15 cellular contexts compared by ENCODE assay signal in genomic region chr7:69373171-69374035, GRCh38.
DNase-seq lines count a peak whose midpoint lies in the region; ATAC-seq, FAIRE-seq and TF ChIP-seq lines count a peak whose summit lies in the region.
"Had no signal": no experiment of that assay in that cellular context is flagged by ENCODE, and none has a peak within 500 bp of the region (broad histone marks: within the 10 kb centered on the region; RNA-seq: fewer than 3 reads in every experiment).

No MANE protein-coding gene starts in this region.

- no peaks in the 10 kb centered on the region for H3K27me3 Mint-ChIP-seq in astrocyte (ENCODE audit: low read depth, unreplicated experiment)
- H3K27me3 Mint-ChIP-seq in immature natural killer cell (ENCODE audit: low read depth in 3 of 3), result peaks cover 0 to 10% (median 2%) of the 10 kb centered on the region in 3 donors
- H3K27me3 Mint-ChIP-seq: activated T-cell treated with anti-CD3 and anti-CD28 coated beads, Interleukin-2, amount 50 U/mL, for 24 hours; stimulated activated naive CD8-positive, alpha-beta T cell treated with anti-CD3 and anti-CD28 coated beads, Interleukin-15, Interleukin-2, amounts not matched to agents 100 ng/mL and 50 ng/mL, for 24 hours had no signal

- H3K79me2 ChIP-seq in DOHH2 (ENCODE audit: control insufficient read depth, low read length) (no peaks in the 10 kb centered on the region), Karpas-422 (ENCODE audit: low read length) (no peaks in the 10 kb centered on the region), astrocyte (ENCODE audit: insufficient read depth, low read length) (no peaks in the 10 kb centered on the region), HepG2 (ENCODE audit: insufficient read depth, low read length) (no peaks in the 10 kb centered on the region)

- H3K4me3 ChIP-seq in DOHH2 (ENCODE audit: low read length), result no peak overlapping the region
- no peak overlapping the region for H3K4me3 ChIP-seq in Karpas-422 (ENCODE audit: low read length)
- peak overlapping the region; percentile 2 for H3K4me3 ChIP-seq in astrocyte (ENCODE audit: insufficient read depth, low read depth, low read length)
- H3K4me3 ChIP-seq in HepG2 (replicated peaks in 1 of 3; ENCODE audit: insufficient read depth in 1 of 3, low read depth in 2 of 3, low read length in 3 of 3), result no peak overlapping the region

- H3K36me3 Mint-ChIP-seq in astrocyte (ENCODE audit: low read depth, unreplicated experiment), result no peaks in the 10 kb centered on the region
- H3K36me3 Mint-ChIP-seq in immature natural killer cell, result no peaks in the 10 kb centered on the region

- H3K27ac ChIP-seq in DOHH2 (ENCODE audit: low read depth, low read length) (no peak overlapping the region), Karpas-422 (ENCODE audit: low read length) (no peak overlapping the region), astrocyte (ENCODE audit: low read depth, low read length) (peak overlapping the region; percentile 50), HepG2 (ENCODE audit: extremely low read length, insufficient read depth, low read length) (no peak overlapping the region)
- H3K27ac ChIP-seq: KMS-11 had no signal

- peak overlapping the region; percentile 30 for H3K4me2 ChIP-seq in DOHH2 (ENCODE audit: low read length)
- peak overlapping the region; percentile 14 for H3K4me2 ChIP-seq in Karpas-422 (ENCODE audit: low read depth, low read length, poor library complexity, severe bottlenecking)
- peak overlapping the region; percentile 69 for H3K4me2 ChIP-seq in astrocyte (ENCODE audit: low read length)
- no peak overlapping the region for H3K4me2 ChIP-seq in HepG2 (ENCODE audit: low read depth, low read length)
- H3K4me2 ChIP-seq: KMS-11 had no signal

- H3K4me3 Mint-ChIP-seq in astrocyte (ENCODE audit: unreplicated experiment) (no peak overlapping the region), immature natural killer cell (no peak overlapping the region)
- H3K4me3 Mint-ChIP-seq: activated T-cell treated with anti-CD3 and anti-CD28 coated beads, Interleukin-2, amount 50 U/mL, for 24 hours; HFFc6; stimulated activated naive CD8-positive, alpha-beta T cell treated with anti-CD3 and anti-CD28 coated beads, Interleukin-15, Interleukin-2, amounts not matched to agents 100 ng/mL and 50 ng/mL, for 24 hours had no signal

- H3K4me1 Mint-ChIP-seq in astrocyte (ENCODE audit: low read depth, unreplicated experiment), result no peaks in the 10 kb centered on the region
- no peaks in the 10 kb centered on the region for H3K4me1 Mint-ChIP-seq in immature natural killer cell

- H3K27ac Mint-ChIP-seq in astrocyte (ENCODE audit: unreplicated experiment) (no peak overlapping the region), immature natural killer cell (no peak overlapping the region)
- H3K27ac Mint-ChIP-seq: activated T-cell treated with anti-CD3 and anti-CD28 coated beads, Interleukin-2, amount 50 U/mL, for 24 hours; HFFc6; stimulated activated naive CD8-positive, alpha-beta T cell treated with anti-CD3 and anti-CD28 coated beads, Interleukin-15, Interleukin-2, amounts not matched to agents 100 ng/mL and 50 ng/mL, for 24 hours had no signal

- no peaks in the 10 kb centered on the region for H3F3A ChIP-seq in DOHH2 (ENCODE audit: control insufficient read depth, insufficient read depth)

- FAIRE-seq in astrocyte (lab: Jason Lieb, UNC) (peak; percentile 92), HepG2 (lab: Jason Lieb, UNC) (no peak)

- peak; percentile 52 for DNase-seq in Karpas-422
- DNase-seq in astrocyte (ENCODE audit: low read depth), result peak; percentile 68
- peak; percentile 16 for DNase-seq in pons (ENCODE audit: low spot score)
- no peak for DNase-seq in HepG2 (ENCODE audit: low spot score)
- DNase-seq in immature natural killer cell, result no peak
- DNase-seq in OCI-M2 (lab: John Stamatoyannopoulos, UW; ENCODE audit: unreplicated experiment), result no peak
- DNase-seq: activated T-cell treated with anti-CD3 and anti-CD28 coated beads, Interleukin-2, amount 50 U/mL, for 24 hours; DMS153; HFFc6; mammary epithelial cell; stimulated activated CD4-positive, alpha-beta T cell treated with anti-CD3 and anti-CD28 coated beads, Interleukin-4, amount 100 ng/mL, for 1 hour had no signal

- no peak for TF ChIP-seq EP300 in HepG2 (IDR thresholded peaks at IDR 0.05; ENCODE audit: low read depth in 2 of 2, low read length in 2 of 2)
- TF ChIP-seq EP300 in HepG2 (CRISPR knock-in tag; IDR thresholded peaks at IDR 0.05; ENCODE audit: borderline replicate concordance), result no peak

- ATAC-seq in HG03175 (IDR thresholded peaks at IDR 0.05; ENCODE audit: unreplicated experiment) (no peak), HepG2 (no peak)

- no peak for TF ChIP-seq RAD21 in HepG2 (CRISPR knock-in tag; IDR thresholded peaks at IDR 0.05)

- no peaks in the 10 kb centered on the region for H3K9me3 ChIP-seq in DOHH2 (ENCODE audit: control insufficient read depth, insufficient read depth, low read length)
- H3K9me3 ChIP-seq in Karpas-422 (ENCODE audit: low read length), result no peaks in the 10 kb centered on the region
- no peaks in the 10 kb centered on the region for H3K9me3 ChIP-seq in astrocyte (ENCODE audit: insufficient read depth, low read depth, low read length)
- H3K9me3 ChIP-seq in HepG2 (ENCODE audit: low read length), result no peaks in the 10 kb centered on the region; the same call in 1 of the 2 replicates

- 18% methylated on average over 6 of the region's 6 CpGs for WGBS in HepG2 (ENCODE audit: low lambda C conversion rate)

- no TSS peak for BruUV-seq in HepG2 (replicated peaks; lab: Mats Ljungman, UMichigan)

- POLR2A ChIA-PET in HepG2 (lab: Yijun Ruan, JAX), result no interaction called here

- H3K9me3 Mint-ChIP-seq in astrocyte (ENCODE audit: unreplicated experiment) (no peaks in the 10 kb centered on the region), immature natural killer cell (no peaks in the 10 kb centered on the region)
- H3K9me3 Mint-ChIP-seq: activated T-cell treated with anti-CD3 and anti-CD28 coated beads, Interleukin-2, amount 50 U/mL, for 24 hours had no signal

- TF ChIP-seq CTCF in DOHH2 (IDR thresholded peaks at IDR 0.05; ENCODE audit: low read depth, low read length, poor library complexity, severe bottlenecking), result no peak
- no peak for TF ChIP-seq CTCF in astrocyte (IDR thresholded peaks at IDR 0.05; ENCODE audit: insufficient read depth, low read depth, low read length)
- TF ChIP-seq CTCF in HepG2 (CRISPR knock-in tag; IDR thresholded peaks at IDR 0.05), result no peak

- CTCF ChIA-PET in HepG2 (lab: Yijun Ruan, JAX; ENCODE audit: low intra/inter-chr PET ratio, low total read pairs), result no interaction called here

- H3K27me3 ChIP-seq in DOHH2 (ENCODE audit: control insufficient read depth, low read length), result peaks cover 4% of the 10 kb centered on the region
- H3K27me3 ChIP-seq in Karpas-422 (ENCODE audit: low read length), result no peaks in the 10 kb centered on the region
- H3K27me3 ChIP-seq in astrocyte (ENCODE audit: insufficient read depth, low read length), result peaks cover 2% of the 10 kb centered on the region
- no peaks in the 10 kb centered on the region for H3K27me3 ChIP-seq in HepG2 (ENCODE audit: control insufficient read depth in 1 of 2, insufficient read depth in 2 of 2, low read length in 2 of 2)

- no peaks in the 10 kb centered on the region for H3K9me2 ChIP-seq in DOHH2 (replicated peaks; ENCODE audit: control insufficient read depth, low read length)
- H3K9me2 ChIP-seq in Karpas-422 (replicated peaks; ENCODE audit: insufficient read depth, low read length), result no peaks in the 10 kb centered on the region

- no peaks in the 10 kb centered on the region for H4K20me1 ChIP-seq in DOHH2 (ENCODE audit: control insufficient read depth, insufficient read depth, low read depth, low read length)
- H4K20me1 ChIP-seq in Karpas-422 (ENCODE audit: insufficient read depth, low read depth, low read length), result no peaks in the 10 kb centered on the region
- no peaks in the 10 kb centered on the region for H4K20me1 ChIP-seq in astrocyte (ENCODE audit: insufficient read depth, low read length)
- no peaks in the 10 kb centered on the region for H4K20me1 ChIP-seq in HepG2 (ENCODE audit: insufficient read depth, low read length)

- H2AFZ ChIP-seq in Karpas-422 (ENCODE audit: low read length) (0 out of 2 replicates have a peak overlapping the region, but pooled peaks have one; percentile 39), astrocyte (ENCODE audit: low read depth, low read length) (no peak overlapping the region), HepG2 (ENCODE audit: low read length) (no peak overlapping the region)

- intact Hi-C loops in HepG2 (cut with micrococcal nuclease; ENCODE audit: unreplicated experiment), result no loop called here

- H3K4me1 ChIP-seq in DOHH2 (ENCODE audit: control insufficient read depth, low read length), result peaks cover 12% of the 10 kb centered on the region
- H3K4me1 ChIP-seq in Karpas-422 (ENCODE audit: low read length), result peaks cover 10% of the 10 kb centered on the region
- peaks cover 13% of the 10 kb centered on the region for H3K4me1 ChIP-seq in astrocyte (ENCODE audit: insufficient read depth, low read length)
- no peaks in the 10 kb centered on the region for H3K4me1 ChIP-seq in HepG2 (ENCODE audit: insufficient read depth, low read length)

- in situ Hi-C loops in HepG2 (cut with HindIII; ENCODE audit: extremely low pct_ligation_motif_present, low pct_unique_long_range_greater_than_20kb), result no loop called here

- TF ChIP-seq POLR2A in HepG2 (IDR thresholded peaks at IDR 0.05; ENCODE audit: insufficient read depth in 1 of 2, low read depth in 2 of 2, low read length in 2 of 2), result no peak

- H3K9ac ChIP-seq in Karpas-422 (ENCODE audit: low read length), result no peak overlapping the region
- peak overlapping the region; percentile 29 for H3K9ac ChIP-seq in astrocyte (ENCODE audit: low read length)
- H3K9ac ChIP-seq in HepG2 (ENCODE audit: insufficient read depth, low read depth, low read length), result no peak overlapping the region
- H3K9ac ChIP-seq: KMS-11 had no signal

- H3K36me3 ChIP-seq in DOHH2 (ENCODE audit: control insufficient read depth, low read length), result no peaks in the 10 kb centered on the region
- H3K36me3 ChIP-seq in Karpas-422 (ENCODE audit: insufficient read depth, low read length), result no peaks in the 10 kb centered on the region
- no peaks in the 10 kb centered on the region for H3K36me3 ChIP-seq in astrocyte (ENCODE audit: insufficient read depth, low read length)
- no peaks in the 10 kb centered on the region for H3K36me3 ChIP-seq in HepG2 (replicated peaks in 1 of 2; ENCODE audit: control insufficient read depth in 1 of 2, insufficient read depth in 2 of 2, low read length in 2 of 2)

Comparison
In these comparisons a context has a peak if more than half of its experiments do, and no peak if none do; other contexts are left out.
1. DNase-seq: peak in Karpas-422 (single experiment), astrocyte (single experiment) and pons (single experiment); none in HepG2 (single experiment), immature natural killer cell (0 of 3) and OCI-M2 (single experiment).